In genomic region chr1:241444836-241445235, GRCh38 we compare ENCODE assay signal across 31 cellular contexts.
"Had no signal": no experiment of that assay in that cellular context is flagged by ENCODE, and none has a peak within 500 bp of the region (broad histone marks: within the 10 kb centered on the region; RNA-seq: fewer than 3 reads in every experiment).

No MANE protein-coding gene starts in this region.

- ATAC-seq: Panc1, Right ventricle myocardium inferior, SK-N-SH treated with all-trans-retinoic acid at 6 μM for 48 hours, T-cell had no signal

- H3K4me2 ChIP-seq: PC-9 had no signal

- H3K27ac ChIP-seq: PC-9, RWPE1, SJCRH30, SK-N-MC had no signal

- FAIRE-seq: RCC 7860 had no signal

- DNase-seq: Kasumi-1, MG63, MV-4-11, NCI-H1092, NCI-H1105, NCI-H1417 treated with DMSO at 0.1 percent for 48 hours, NCI-H1436 treated with DMSO at 0.1 percent for 48 hours, NCI-H1694 treated with DMSO at 0.1 percent for 48 hours, NCI-H187 treated with DMSO at 0.1 percent for 48 hours, NCI-H2029, NCI-H2081, NCI-H2171 treated with DMSO at 0.1 percent for 48 hours, NCI-H2227 treated with DMSO at 0.1 percent for 48 hours, NCI-H446 treated with DMSO at 0.1 percent for 48 hours, NCI-H510A, NCI-H524, NCI-H526, NCI-H69, NCI-H748 treated with DMSO at 0.1 percent for 48 hours, NCI-H82, PC-9, SHP77, SIG-M5, SJCRH30, T-cell had no signal

- H3K9me3 ChIP-seq: SJCRH30 had no signal

- H3K4me3 ChIP-seq: MG63, PC-9, SJCRH30, SK-N-MC had no signal

- H3K36me3 ChIP-seq: MG63, SJCRH30 had no signal

- H2AFZ ChIP-seq: PC-9 had no signal

- H3K27me3 ChIP-seq: MG63, SJCRH30 had no signal
